Comparison of ENCODE assay signal across 8 cellular contexts in genomic region chr10:74244097-74244685, GRCh38.
DNase-seq lines count a peak whose midpoint lies in the region; ATAC-seq and TF ChIP-seq lines count a peak whose summit lies in the region.

No MANE protein-coding gene starts in this region.

- H3K4me1 Mint-ChIP-seq in CD4-positive, alpha-beta memory T cell: peaks cover 0 to 9% (median 1%) of the 10 kb centered on the region in 4 donors
- no peaks in the 10 kb centered on the region for H3K4me1 Mint-ChIP-seq in stimulated activated memory B cell treated with anti-CD40 and anti-IgM and Interleukin-4, amounts not matched to agents 10 μg/mL and 1 μg/mL and 100 μg/mL, for 72 hours

- no peak overlapping the region for H3K4me3 Mint-ChIP-seq in CD4-positive, alpha-beta memory T cell
- H3K4me3 Mint-ChIP-seq in stimulated activated memory B cell treated with anti-CD40 and anti-IgM and Interleukin-4, amounts not matched to agents 10 μg/mL and 1 μg/mL and 100 μg/mL, for 72 hours: no peak overlapping the region

- POLR2A ChIA-PET in CD4-positive, alpha-beta memory T cell (lab: Charles Lee; ENCODE audit: partially characterized antibody): interaction anchor here (1.2 kb wide), 1 partner anchor 17 kb away, joined by 3 read pairs; no protein-coding TSS in a partner anchor

- no peak overlapping the region for H3K27ac Mint-ChIP-seq in CD4-positive, alpha-beta memory T cell
- no peak overlapping the region for H3K27ac Mint-ChIP-seq in stimulated activated memory B cell treated with anti-CD40 and anti-IgM and Interleukin-4, amounts not matched to agents 10 μg/mL and 1 μg/mL and 100 μg/mL, for 72 hours

- H3K4me3 ChIP-seq in CD4-positive, alpha-beta memory T cell (ENCODE audit: low read length in 2 of 2): no peak overlapping the region
- H3K4me3 ChIP-seq in Peyer's patch (no peak overlapping the region), esophagus muscularis mucosa (no peak overlapping the region)

- TF ChIP-seq CTCF in GM12874 (IDR thresholded peaks at IDR 0.05; ENCODE audit: insufficient read depth, low read depth, low read length) (0 out of 2 replicates have a peak, but pooled peaks have one; percentile 9), Peyer's patch (IDR thresholded peaks at IDR 0.05) (peak in 5 of 6 experiments; percentile 48 to 62 (median 55)), esophagus muscularis mucosa (IDR thresholded peaks at IDR 0.05) (peak; percentile 54 to 63 (median 57))

- no peaks in the 10 kb centered on the region for H3K4me1 ChIP-seq in CD4-positive, alpha-beta memory T cell (ENCODE audit: insufficient read depth, low read length)
- no peaks in the 10 kb centered on the region for H3K4me1 ChIP-seq in Peyer's patch
- H3K4me1 ChIP-seq in esophagus muscularis mucosa: no peaks in the 10 kb centered on the region

- no peak for TF ChIP-seq EP300 in esophagus muscularis mucosa (IDR thresholded peaks at IDR 0.05)

- peaks cover 6 to 7% of the 10 kb centered on the region in 2 donors for H3K36me3 Mint-ChIP-seq in CD4-positive, alpha-beta memory T cell
- peaks cover 7% of the 10 kb centered on the region for H3K36me3 Mint-ChIP-seq in stimulated activated memory B cell treated with anti-CD40 and anti-IgM and Interleukin-4, amounts not matched to agents 10 μg/mL and 1 μg/mL and 100 μg/mL, for 72 hours

- no peak overlapping the region for H3K27ac ChIP-seq in CD4-positive, alpha-beta memory T cell (ENCODE audit: low read depth, low read length)
- H3K27ac ChIP-seq in Peyer's patch (no peak overlapping the region), esophagus muscularis mucosa (replicated peaks in 1 of 4) (no peak overlapping the region)

- CTCF ChIA-PET in CD4-positive, alpha-beta memory T cell (lab: Charles Lee; ENCODE audit: partially characterized antibody): interaction anchor here (0.7 to 5.1 kb wide), 34 partner anchors 9 to 992 kb away, joined by 3 to 47 read pairs (median 3); partner anchors contain the start of gene COMTD1

- no peaks in the 10 kb centered on the region for H3K9me3 Mint-ChIP-seq in CD4-positive, alpha-beta memory T cell
- no peaks in the 10 kb centered on the region for H3K9me3 Mint-ChIP-seq in stimulated activated memory B cell treated with anti-CD40 and anti-IgM and Interleukin-4, amounts not matched to agents 10 μg/mL and 1 μg/mL and 100 μg/mL, for 72 hours

- peak in 4 of 5 donors; percentile 33 to 39 (median 37) for DNase-seq in CD4-positive, alpha-beta memory T cell
- DNase-seq in Peyer's patch (no peak), esophagus muscularis mucosa (ENCODE audit: extremely low spot score) (no peak), renal cortical epithelial cell (ENCODE audit: low read depth) (peak; percentile 58)
- DNase-seq in activated CD8-positive, alpha-beta memory T cell treated with anti-CD3 and anti-CD28 coated beads, Interleukin-2, amount 50 U/mL, for 48 hours: no peak

- H3K27me3 Mint-ChIP-seq in CD4-positive, alpha-beta memory T cell: no peaks in the 10 kb centered on the region
- no peaks in the 10 kb centered on the region for H3K27me3 Mint-ChIP-seq in stimulated activated memory B cell treated with anti-CD40 and anti-IgM and Interleukin-4, amounts not matched to agents 10 μg/mL and 1 μg/mL and 100 μg/mL, for 72 hours

- ATAC-seq in stimulated activated memory B cell treated with anti-CD40 and anti-IgM and Interleukin-4, amounts not matched to agents 10 μg/mL and 1 μg/mL and 100 μg/mL, for 72 hours: no peak
- no peak for ATAC-seq in GM21619 (IDR thresholded peaks at IDR 0.05; ENCODE audit: unreplicated experiment)

- intact Hi-C loops in CD4-positive, alpha-beta memory T cell (cut with micrococcal nuclease): loop anchor here (1.0 kb wide), 2 partner anchors 856 to 992 kb away; no protein-coding TSS in a partner anchor
- intact Hi-C loops in esophagus muscularis mucosa (cut with DNase I): loop anchor here (5.0 kb wide), 1 partner anchor 993 kb away; the partner anchor contains the start of gene COMTD1

- 4% methylated on average over 3 of the region's 3 CpGs for WGBS in esophagus muscularis mucosa

- H3K9me3 ChIP-seq in CD4-positive, alpha-beta memory T cell (ENCODE audit: control insufficient read depth in 1 of 2, low read length in 2 of 2): no peaks in the 10 kb centered on the region
- H3K9me3 ChIP-seq in Peyer's patch: no peaks in the 10 kb centered on the region
- H3K9me3 ChIP-seq in esophagus muscularis mucosa: no peaks in the 10 kb centered on the region

- H3K36me3 ChIP-seq in CD4-positive, alpha-beta memory T cell (ENCODE audit: insufficient read depth, low read length): peaks cover 6% of the 10 kb centered on the region
- peaks cover 0 to 3% (median 0%) of the 10 kb centered on the region in 3 donors for H3K36me3 ChIP-seq in Peyer's patch
- peaks cover 6 to 8% (median 7%) of the 10 kb centered on the region in 4 donors for H3K36me3 ChIP-seq in esophagus muscularis mucosa

- no peak for TF ChIP-seq POLR2A in Peyer's patch (IDR thresholded peaks at IDR 0.05)
- no peak for TF ChIP-seq POLR2A in esophagus muscularis mucosa (IDR thresholded peaks at IDR 0.05; ENCODE audit: low read depth)

- no peaks in the 10 kb centered on the region for H3K27me3 ChIP-seq in CD4-positive, alpha-beta memory T cell (ENCODE audit: insufficient read depth, low read length)
- H3K27me3 ChIP-seq in Peyer's patch (no peaks in the 10 kb centered on the region), esophagus muscularis mucosa (no peaks in the 10 kb centered on the region)

Comparison
In these comparisons a context has a peak if more than half of its experiments do, and no peak if none do; other contexts are left out.
1. DNase-seq: peak in CD4-positive, alpha-beta memory T cell (4 of 5) and renal cortical epithelial cell (single experiment); none in Peyer's patch (0 of 3), esophagus muscularis mucosa (single experiment) and activated CD8-positive, alpha-beta memory T cell treated with anti-CD3 and anti-CD28 coated beads, Interleukin-2, amount 50 U/mL, for 48 hours (single experiment).
2. Peak in every context shown above with its lines, with median percentiles within 50 percentile points of each other: CTCF ChIP-seq.